27 cellular contexts compared by ENCODE assay signal in the genomic region with DNA sequence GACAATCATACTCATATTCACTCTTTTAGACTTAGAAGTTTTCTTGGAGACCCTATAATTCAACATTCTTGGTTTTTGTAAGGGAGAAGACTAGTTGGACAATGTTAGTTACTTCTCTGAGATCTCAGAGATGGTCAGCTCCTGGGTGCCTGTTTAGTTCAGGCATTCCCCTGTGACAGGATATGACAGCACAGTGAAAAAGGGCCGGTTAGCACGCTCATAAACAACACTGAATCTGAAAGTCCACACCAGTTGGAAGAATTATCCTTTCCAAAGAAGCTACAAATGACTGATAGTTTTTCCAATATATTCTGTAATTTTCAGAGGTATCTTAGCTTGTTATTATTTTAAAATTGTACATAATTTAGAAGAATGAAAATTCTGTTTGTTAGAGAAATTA.
"Had no signal": no experiment of that assay in that cellular context is flagged by ENCODE, and none has a peak within 500 bp of the region (broad histone marks: within the 10 kb centered on the region; RNA-seq: fewer than 3 reads in every experiment).

No MANE protein-coding gene starts in this region.

- ATAC-seq: activated CD8-positive, alpha-beta T cell treated with anti-CD3 and anti-CD28 coated beads, Interleukin-2, amount 10 ng/mL, durations not matched to agents 7 days and 5 days; activated naive CD4-positive, alpha-beta T cell treated with anti-CD3 and anti-CD28 coated beads, Interleukin-2, amount 50 U/mL, for 72 hours; activated naive CD8-positive, alpha-beta T cell treated with anti-CD3 and anti-CD28 coated beads, Interleukin-2, amount 50 U/mL, for 24 hours; body of pancreas; PC-3; T-helper 17 cell; WTC11 had no signal

- H3K36me3 Mint-ChIP-seq: activated naive CD4-positive, alpha-beta T cell treated with anti-CD3 and anti-CD28 coated beads, Interleukin-2, amount 50 U/mL, for 72 hours; WTC11 had no signal

- DNase-seq: activated CD4-positive, alpha-beta T cell treated with anti-CD3 and anti-CD28 coated beads for 48 hours; activated CD4-positive, alpha-beta T cell treated with anti-CD3 and anti-CD28 coated beads, Interleukin-2, amount 50 U/mL, for 4 hours; activated CD4-positive, CD25-positive, alpha-beta regulatory T cell treated with anti-CD3 and anti-CD28 coated beads, Interleukin-2, amount 50 U/mL, for 72 hours; activated CD8-positive, alpha-beta memory T cell treated with anti-CD3 and anti-CD28 coated beads, Interleukin-2, amount 50 U/mL, for 48 hours; activated CD8-positive, alpha-beta T cell treated with anti-CD3 and anti-CD28 coated beads, Interleukin-2, amount 10 ng/mL, durations not matched to agents 7 days and 5 days; activated effector memory CD4-positive, alpha-beta T cell treated with anti-CD3 and anti-CD28 coated beads, Interleukin-2, amount 50 U/mL, for 16 hours; activated naive CD4-positive, alpha-beta T cell treated with Interleukin-2 at 50 U/mL for 16 hours; activated naive CD8-positive, alpha-beta T cell treated with anti-CD3 and anti-CD28 coated beads, Interleukin-2, amount 50 U/mL, for 24 hours; activated T-cell treated with anti-CD3 and anti-CD28 coated beads, Interleukin-2, amount 50 U/mL, for 1 hour; amniotic stem cell; body of pancreas; central memory CD4-positive, alpha-beta T cell; MG63; MV-4-11; NCI-H1092 treated with DMSO at 0.1 percent for 48 hours; NCI-H1417 treated with DMSO at 0.1 percent for 48 hours; NCI-H1694; NCI-H2029 treated with DMSO at 0.1 percent for 48 hours; NCI-H345; NCI-H510A; NCI-H69; PC-3; SHP77; T-helper 17 cell; T-helper 9 cell had no signal

- H3K27ac Mint-ChIP-seq: activated CD8-positive, alpha-beta T cell treated with anti-CD3 and anti-CD28 coated beads, Interleukin-2, amount 10 ng/mL, durations not matched to agents 7 days and 5 days; activated naive CD4-positive, alpha-beta T cell treated with anti-CD3 and anti-CD28 coated beads, Interleukin-2, amount 50 U/mL, for 72 hours; activated naive CD8-positive, alpha-beta T cell treated with anti-CD3 and anti-CD28 coated beads, Interleukin-2, amount 50 U/mL, for 24 hours; T-helper 17 cell; WTC11 had no signal

- H3K27me3 Mint-ChIP-seq: T-helper 17 cell had no signal

- H3K4me3 Mint-ChIP-seq: activated CD8-positive, alpha-beta T cell treated with anti-CD3 and anti-CD28 coated beads, Interleukin-2, amount 10 ng/mL, durations not matched to agents 7 days and 5 days; activated naive CD8-positive, alpha-beta T cell treated with anti-CD3 and anti-CD28 coated beads, Interleukin-2, amount 50 U/mL, for 24 hours; T-helper 17 cell; WTC11 had no signal

- H3K9me3 Mint-ChIP-seq: activated naive CD4-positive, alpha-beta T cell treated with anti-CD3 and anti-CD28 coated beads, Interleukin-2, amount 50 U/mL, for 72 hours; activated naive CD8-positive, alpha-beta T cell treated with anti-CD3 and anti-CD28 coated beads, Interleukin-2, amount 50 U/mL, for 24 hours; WTC11 had no signal

- H3K4me1 Mint-ChIP-seq: activated naive CD8-positive, alpha-beta T cell treated with anti-CD3 and anti-CD28 coated beads, Interleukin-2, amount 50 U/mL, for 24 hours had no signal
